ENCODE assay signal across 19 cellular contexts in genomic region chr11:2122222-2122906, GRCh38. TPM values are rescaled to one million over a fixed set of nuclear protein-coding genes. Genes with fewer than 3 reads are reported as not detected.
DNase-seq lines count a peak whose midpoint lies in the region; ATAC-seq, FAIRE-seq and TF ChIP-seq lines count a peak whose summit lies in the region.
"Had no signal": no experiment of that assay in that cellular context is flagged by ENCODE, and none has a peak within 500 bp of the region (broad histone marks: within the 10 kb centered on the region; RNA-seq: fewer than 3 reads in every experiment).

No MANE protein-coding gene starts in this region.

- WGBS in neuronal stem cell (ENCODE audit: extremely low coverage in 2 of 2, insufficient read length in 2 of 2, insufficient replicate concordance in 1 of 2), 2 donors = no CpG with 5 or more reads among the region's 19 CpGs

- H3K27ac ChIP-seq in endothelial cell of umbilical vein (ENCODE audit: insufficient read depth, low read depth, low read length) (no peak overlapping the region), neuronal stem cell (replicated peaks; ENCODE audit: low read length) (no peak overlapping the region)
- H3K27ac ChIP-seq: heart left ventricle had no signal

- no peak overlapping the region for H2BK12ac ChIP-seq in neuronal stem cell (ENCODE audit: low read length)

- H3K4me3 ChIP-seq in endothelial cell of umbilical vein (replicated peaks in 1 of 3; ENCODE audit: insufficient read depth in 1 of 3, low read depth in 1 of 3, low read length in 3 of 3) (no peak overlapping the region), neuronal stem cell (ENCODE audit: low read length in 2 of 2) (no peak overlapping the region)
- H3K4me3 ChIP-seq: heart left ventricle had no signal

- H3K79me2 ChIP-seq in endothelial cell of umbilical vein (ENCODE audit: control insufficient read depth, insufficient read depth, low read length) = no peaks in the 10 kb centered on the region

- peak; percentile 60 for DNase-seq in AG09319 (ENCODE audit: extremely low read depth, low read depth)
- peak; percentile 58 for DNase-seq in M059J (ENCODE audit: low read depth)
- DNase-seq in endothelial cell of umbilical vein (ENCODE audit: low read depth, low spot score) = peak; percentile 35
- no peak for DNase-seq in neuronal stem cell (ENCODE audit: low spot score)
- no peak for DNase-seq in activated gamma-delta T cell (lab: John Stamatoyannopoulos, UW)
- no peak for DNase-seq in stimulated activated CD8-positive, alpha-beta memory T cell treated with anti-CD3 and anti-CD28 coated beads, Interleukin-4, amount 100 ng/mL, for 48 hours
- no peak for DNase-seq in cerebellum (ENCODE audit: low spot score)
- DNase-seq: activated CD8-positive, alpha-beta memory T cell treated with anti-CD3 and anti-CD28 coated beads, Interleukin-2, amount 10 ng/mL, durations not matched to agents 7 days and 5 days; C1 segment of cervical spinal cord; KG1; NCI-H187 treated with DMSO at 0.1 percent for 48 hours; stimulated activated CD4-positive, alpha-beta T cell treated with anti-CD3 and anti-CD28 coated beads, Interleukin-1b, Interleukin-23, amount 100 ng/mL, for 48 hours; stimulated activated naive B cell treated with anti-CD40 and anti-IgM and Interleukin-4, amounts not matched to agents 10 μg/mL and 1 μg/mL and 100 μg/mL, for 72 hours had no signal

- no TSS peak for BruUV-seq in endothelial cell of umbilical vein (replicated peaks; lab: Mats Ljungman, UMichigan)

- intact Hi-C loops in endothelial cell of umbilical vein (cut with micrococcal nuclease) = loop anchor here (1.0 kb wide), 1 partner anchor 45 kb away; no protein-coding TSS in a partner anchor

- peak overlapping the region; percentile 81 for H2BK120ac ChIP-seq in neuronal stem cell (ENCODE audit: low read depth, low read length)

- CTCF ChIA-PET in endothelial cell of umbilical vein (lab: Charles Lee) = interaction anchor here (1.4 kb wide), 1 partner anchor 469 kb away, joined by 3 read pairs; no protein-coding TSS in a partner anchor

- peak overlapping the region; percentile 61 for H2AFZ ChIP-seq in endothelial cell of umbilical vein (ENCODE audit: low read depth, low read length)
- peak overlapping the region; percentile 56 for H2AFZ ChIP-seq in neuronal stem cell (ENCODE audit: low read length)

- dilution Hi-C loops in endothelial cell of umbilical vein (cut with MboI; ENCODE audit: extremely low pct_ligation_motif_present, low sequenced_read_pairs) = no loop called here

- peak overlapping the region; percentile 3 for H4K8ac ChIP-seq in neuronal stem cell (ENCODE audit: low read depth, low read length)

- H3K36me3 ChIP-seq in endothelial cell of umbilical vein (ENCODE audit: control insufficient read depth in 2 of 2, extremely low read depth in 1 of 2, insufficient read depth in 2 of 2, low read length in 2 of 2) (no peaks in the 10 kb centered on the region), neuronal stem cell (replicated peaks in 1 of 2; ENCODE audit: control insufficient read depth in 2 of 2, insufficient read depth in 2 of 2, low read length in 2 of 2) (no peaks in the 10 kb centered on the region)
- H3K36me3 ChIP-seq: heart left ventricle had no signal

- peak overlapping the region; percentile 76 for H3K18ac ChIP-seq in neuronal stem cell (ENCODE audit: low read length)

- no peak overlapping the region for H2BK5ac ChIP-seq in neuronal stem cell (ENCODE audit: low read length)

- H3K4ac ChIP-seq in neuronal stem cell (ENCODE audit: low read length) = no peak overlapping the region

- H2BK15ac ChIP-seq in neuronal stem cell (ENCODE audit: low read length) = peak overlapping the region; percentile 58

- peak overlapping the region; percentile 93 for H2AK5ac ChIP-seq in neuronal stem cell (ENCODE audit: low read depth, low read length)

- H3K4me1 ChIP-seq in endothelial cell of umbilical vein (ENCODE audit: control insufficient read depth, extremely low read depth, insufficient read depth, low read length) = no peaks in the 10 kb centered on the region
- peaks cover 0 to 4% of the 10 kb centered on the region in 2 donors for H3K4me1 ChIP-seq in neuronal stem cell (ENCODE audit: control insufficient read depth in 2 of 2, insufficient read depth in 1 of 2, low read depth in 1 of 2, low read length in 2 of 2)
- H3K4me1 ChIP-seq: heart left ventricle had no signal

- H4K20me1 ChIP-seq in endothelial cell of umbilical vein (replicated peaks; ENCODE audit: control insufficient read depth, extremely low read depth, insufficient read depth, low read length) = no peaks in the 10 kb centered on the region

- peak overlapping the region; percentile 89 for H3K14ac ChIP-seq in neuronal stem cell (ENCODE audit: low read length)

- POLR2A ChIA-PET in endothelial cell of umbilical vein (lab: Charles Lee) = interaction anchor here (0.9 kb wide), 1 partner anchor 25 kb away, joined by 4 read pairs; no protein-coding TSS in a partner anchor

- peak; percentile 26 for FAIRE-seq in endothelial cell of umbilical vein (lab: Jason Lieb, UNC)
- FAIRE-seq: G401.6, GM18507 had no signal

- TF ChIP-seq POLR2A in endothelial cell of umbilical vein (IDR thresholded peaks at IDR 0.05; ENCODE audit: low read depth, low read length) = no peak

- H3K9ac ChIP-seq in endothelial cell of umbilical vein (replicated peaks; ENCODE audit: extremely low read depth, insufficient read depth, low read length) (no peak overlapping the region), neuronal stem cell (ENCODE audit: low read depth, low read length, poor library complexity) (peak overlapping the region; percentile 72)

- H3K4me2 ChIP-seq in endothelial cell of umbilical vein (ENCODE audit: insufficient read depth, low read length) (no peak overlapping the region), neuronal stem cell (ENCODE audit: insufficient read depth, low read length, poor library complexity, severe bottlenecking) (no peak overlapping the region)

- no peak for TF ChIP-seq CTCF in AG09319 (IDR thresholded peaks at IDR 0.05; ENCODE audit: low read depth, low read length)
- no peak for TF ChIP-seq CTCF in endothelial cell of umbilical vein (IDR thresholded peaks at IDR 0.05; ENCODE audit: extremely low read depth in 1 of 2, insufficient read depth in 1 of 2, low read depth in 1 of 2, low read length in 2 of 2)

- no peak overlapping the region for H3K23ac ChIP-seq in neuronal stem cell (ENCODE audit: low read depth, low read length, poor library complexity)

- H4K91ac ChIP-seq in neuronal stem cell (ENCODE audit: low read depth, low read length, poor library complexity) = no peak overlapping the region

- H3K9me1 ChIP-seq in endothelial cell of umbilical vein (replicated peaks; ENCODE audit: control insufficient read depth, extremely low read depth, insufficient read depth, low read length) = no peaks in the 10 kb centered on the region

- H3K27me3 ChIP-seq in endothelial cell of umbilical vein (ENCODE audit: control insufficient read depth in 2 of 2, insufficient read depth in 2 of 2, low read length in 2 of 2) = peaks cover 0 to 7% of the 10 kb centered on the region in 2 experiments
- H3K27me3 ChIP-seq in neuronal stem cell (ENCODE audit: control insufficient read depth in 3 of 3, insufficient read depth in 3 of 3, low read depth in 1 of 3, low read length in 3 of 3) = peaks cover 0 to 29% (median 0%) of the 10 kb centered on the region in 3 experiments

- H3K79me1 ChIP-seq in neuronal stem cell (ENCODE audit: low read depth, low read length) = peaks cover 1% of the 10 kb centered on the region

- ATAC-seq in GM18873 (IDR thresholded peaks at IDR 0.05; ENCODE audit: low FRiP score, unreplicated experiment) = no peak
- ATAC-seq: activated CD8-positive, alpha-beta memory T cell treated with anti-CD3 and anti-CD28 coated beads, Interleukin-2, amount 10 ng/mL, durations not matched to agents 7 days and 5 days; stimulated activated naive B cell treated with anti-CD40 and anti-IgM and Interleukin-4, amounts not matched to agents 10 μg/mL and 1 μg/mL and 100 μg/mL, for 72 hours had no signal

- H3K9me3 ChIP-seq in endothelial cell of umbilical vein (replicated peaks; ENCODE audit: control insufficient read depth, insufficient read depth, low read length) (no peaks in the 10 kb centered on the region), neuronal stem cell (replicated peaks in 1 of 2; ENCODE audit: control insufficient read depth in 2 of 2, insufficient read depth in 1 of 2, low read depth in 1 of 2, low read length in 2 of 2) (no peaks in the 10 kb centered on the region)

RNA-seq across cellular contexts. Expression of gene IGF2, which starts 16.8 kb away (rescaled TPM):
- total RNA-seq in M059J (2014; rRNA removed; shearing (Covaris generic)) = 0.02 and 0.07 TPM in 2 replicates
- 21.0 and 34.1 TPM in 2 replicates for total RNA-seq in endothelial cell of umbilical vein
- polyA plus RNA-seq in endothelial cell of umbilical vein = 4.3 and 5.7 TPM in 2 replicates
- polyA plus RNA-seq in endothelial cell of umbilical vein (2011; cell fraction: cytosol; rRNA removed) = 4.0 and 5.9 TPM in 2 replicates
- polyA plus RNA-seq in endothelial cell of umbilical vein (2011; cell fraction: nucleus; rRNA removed) = 1.2 and 1.4 TPM in 2 replicates
- 10.6 and 78.9 TPM in 2 replicates for polyA plus RNA-seq in endothelial cell of umbilical vein (2012)
- 3.0 and 7.7 TPM in 2 replicates for polyA minus RNA-seq in endothelial cell of umbilical vein
- polyA minus RNA-seq in endothelial cell of umbilical vein (2011; cell fraction: cytosol; rRNA and poly(A)+ RNA removed) = not detected
- polyA minus RNA-seq in endothelial cell of umbilical vein (2011; cell fraction: nucleus; rRNA and poly(A)+ RNA removed) = 0.38 and 1.0 TPM in 2 replicates
- 11.8 TPM for polyA plus RNA-seq in neuronal stem cell (2013, experiment 1 of 2)
- 11.0 TPM for polyA plus RNA-seq in neuronal stem cell (2013, experiment 2 of 2)
- 65.1 TPM for total RNA-seq in cerebellum

RNA-seq across cellular contexts. Expression of gene INS, which starts 38.6 kb away (rescaled TPM):
- not detected in 2 replicates for total RNA-seq in M059J (2014; rRNA removed; shearing (Covaris generic))
- total RNA-seq in endothelial cell of umbilical vein (not detected in 2 replicates), cerebellum (not detected)
- not detected in 2 replicates for polyA plus RNA-seq in endothelial cell of umbilical vein
- not detected in 2 replicates for polyA plus RNA-seq in endothelial cell of umbilical vein (2011; cell fraction: cytosol; rRNA removed)
- polyA plus RNA-seq in endothelial cell of umbilical vein (2011; cell fraction: nucleus; rRNA removed) = not detected in 2 replicates
- not detected in 2 replicates for polyA plus RNA-seq in endothelial cell of umbilical vein (2012)
- polyA minus RNA-seq in endothelial cell of umbilical vein = not detected in 2 replicates
- polyA minus RNA-seq in endothelial cell of umbilical vein (2011; cell fraction: cytosol; rRNA and poly(A)+ RNA removed) = not detected
- not detected in 2 replicates for polyA minus RNA-seq in endothelial cell of umbilical vein (2011; cell fraction: nucleus; rRNA and poly(A)+ RNA removed)
- polyA plus RNA-seq in neuronal stem cell (2013, experiment 1 of 2) = not detected
- polyA plus RNA-seq in neuronal stem cell (2013, experiment 2 of 2) = not detected
- total RNA-seq: activated CD8-positive, alpha-beta memory T cell treated with anti-CD3 and anti-CD28 coated beads, Interleukin-2, amount 10 ng/mL, durations not matched to agents 7 days and 5 days; lung microvascular endothelial cell; omental fat pad had no signal

RNA-seq across cellular contexts. Expression of gene TH, which starts 49.3 kb away (rescaled TPM):
- total RNA-seq in M059J (2014; rRNA removed; shearing (Covaris generic)) = 0.07 TPM in 1 of 2 replicates, not detected in the other
- total RNA-seq in endothelial cell of umbilical vein (not detected in 2 replicates), cerebellum (0.54 TPM)
- polyA plus RNA-seq in endothelial cell of umbilical vein = not detected in 2 replicates
- polyA plus RNA-seq in endothelial cell of umbilical vein (2011; cell fraction: cytosol; rRNA removed) = not detected in 2 replicates
- not detected in 2 replicates for polyA plus RNA-seq in endothelial cell of umbilical vein (2011; cell fraction: nucleus; rRNA removed)
- not detected in 2 replicates for polyA plus RNA-seq in endothelial cell of umbilical vein (2012)
- not detected in 2 replicates for polyA minus RNA-seq in endothelial cell of umbilical vein
- not detected for polyA minus RNA-seq in endothelial cell of umbilical vein (2011; cell fraction: cytosol; rRNA and poly(A)+ RNA removed)
- polyA minus RNA-seq in endothelial cell of umbilical vein (2011; cell fraction: nucleus; rRNA and poly(A)+ RNA removed) = not detected in 2 replicates
- 1.0 TPM for polyA plus RNA-seq in neuronal stem cell (2013, experiment 1 of 2)
- polyA plus RNA-seq in neuronal stem cell (2013, experiment 2 of 2) = 0.82 TPM
- total RNA-seq: activated CD8-positive, alpha-beta memory T cell treated with anti-CD3 and anti-CD28 coated beads, Interleukin-2, amount 10 ng/mL, durations not matched to agents 7 days and 5 days; heart left ventricle; omental fat pad had no signal

Comparison
In these comparisons a context has a peak if more than half of its experiments do, and no peak if none do; other contexts are left out.
1. DNase-seq: peak in AG09319 (single experiment), M059J (single experiment) and endothelial cell of umbilical vein (single experiment); none in neuronal stem cell (single experiment), activated gamma-delta T cell (single experiment), stimulated activated CD8-positive, alpha-beta memory T cell treated with anti-CD3 and anti-CD28 coated beads, Interleukin-4, amount 100 ng/mL, for 48 hours (single experiment) and cerebellum (single experiment).
2. RNA of gene IGF2, which starts 16.8 kb away (total RNA-seq): 65.1 TPM in cerebellum (single experiment) and 21.0 to 34.1 TPM in endothelial cell of umbilical vein; 0.02 to 0.07 TPM in M059J; every median in the first group is over 10 times any median in the second.